In the genomic region with DNA sequence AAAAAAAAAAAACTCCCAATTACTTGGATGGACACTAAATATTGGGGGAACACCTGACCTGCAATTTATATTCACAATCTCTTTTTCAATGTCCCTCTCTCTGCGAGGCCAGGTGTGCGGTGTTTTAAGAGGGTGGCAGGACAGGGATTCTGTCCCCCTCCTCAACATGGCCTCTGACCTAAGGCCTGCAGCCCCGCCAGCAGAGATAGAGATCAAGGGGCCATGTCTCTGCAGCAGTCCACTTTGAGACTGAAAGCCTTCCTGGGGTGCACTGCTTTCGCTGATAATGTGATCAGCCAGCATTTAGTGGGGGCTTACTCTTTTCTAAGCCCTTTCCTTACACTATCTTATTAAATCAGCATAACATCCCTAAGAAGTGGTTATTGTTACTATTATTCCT, we compare ENCODE assay signal across 16 cellular contexts.
DNase-seq lines count a peak whose midpoint lies in the region; ATAC-seq and TF ChIP-seq lines count a peak whose summit lies in the region.
"Had no signal": no experiment of that assay in that cellular context is flagged by ENCODE, and none has a peak within 500 bp of the region (broad histone marks: within the 10 kb centered on the region; RNA-seq: fewer than 3 reads in every experiment).

No MANE protein-coding gene starts in this region.

- H3K27me3 Mint-ChIP-seq in WTC11 (ENCODE audit: low read depth) (peaks cover 8% of the 10 kb centered on the region), T-cell (peaks cover 1 to 5% of the 10 kb centered on the region in 2 donors)
- H3K27me3 Mint-ChIP-seq: CD4-positive, alpha-beta T cell had no signal

- H3K9me3 ChIP-seq in BLaER1, result no peaks in the 10 kb centered on the region
- H3K9me3 ChIP-seq in hepatocyte (ENCODE audit: low read depth), result no peaks in the 10 kb centered on the region
- H3K9me3 ChIP-seq in neuronal stem cell (replicated peaks in 1 of 2; ENCODE audit: control insufficient read depth in 2 of 2, insufficient read depth in 1 of 2, low read depth in 1 of 2, low read length in 2 of 2), result no peaks in the 10 kb centered on the region
- H3K9me3 ChIP-seq: SK-N-SH had no signal

- no peak overlapping the region for H3K27ac Mint-ChIP-seq in WTC11
- H3K27ac Mint-ChIP-seq in T-cell, result no peak overlapping the region
- H3K27ac Mint-ChIP-seq: CD4-positive, alpha-beta T cell had no signal

- no peaks in the 10 kb centered on the region for H3K36me3 ChIP-seq in BLaER1
- no peaks in the 10 kb centered on the region for H3K36me3 ChIP-seq in hepatocyte (replicated peaks; ENCODE audit: insufficient read depth, low read depth)
- no peaks in the 10 kb centered on the region for H3K36me3 ChIP-seq in neuronal stem cell (replicated peaks in 1 of 2; ENCODE audit: control insufficient read depth in 2 of 2, insufficient read depth in 2 of 2, low read length in 2 of 2)

- H3K4me1 Mint-ChIP-seq in WTC11 (peaks cover 27% of the 10 kb centered on the region), T-cell (no peaks in the 10 kb centered on the region)

- H3K4me1 ChIP-seq in BLaER1 (peaks cover 18% of the 10 kb centered on the region), hepatocyte (ENCODE audit: insufficient read depth) (no peaks in the 10 kb centered on the region), neuronal stem cell (ENCODE audit: control insufficient read depth in 2 of 2, insufficient read depth in 1 of 2, low read depth in 1 of 2, low read length in 2 of 2) (peaks cover 0 to 25% of the 10 kb centered on the region in 2 donors)

- no peak overlapping the region for H4K8ac ChIP-seq in neuronal stem cell (ENCODE audit: low read depth, low read length)

- no peaks in the 10 kb centered on the region for H3K9me3 Mint-ChIP-seq in WTC11
- peaks cover 0 to 20% (median 7%) of the 10 kb centered on the region in 3 donors for H3K9me3 Mint-ChIP-seq in T-cell
- H3K9me3 Mint-ChIP-seq: CD4-positive, alpha-beta T cell had no signal

- no peaks in the 10 kb centered on the region for H4K20me1 ChIP-seq in BLaER1
- H4K20me1 ChIP-seq in hepatocyte (ENCODE audit: insufficient read depth, poor library complexity, severe bottlenecking), result no peaks in the 10 kb centered on the region

- H3K4me2 ChIP-seq in BLaER1 (peak overlapping the region; percentile 47), hepatocyte (peak overlapping the region; percentile 67), neuronal stem cell (ENCODE audit: insufficient read depth, low read length, poor library complexity, severe bottlenecking) (no peak overlapping the region)
- H3K4me2 ChIP-seq: SK-N-SH had no signal

- no peak overlapping the region for H3K23ac ChIP-seq in neuronal stem cell (ENCODE audit: low read depth, low read length, poor library complexity)

- peak overlapping the region; percentile 7 for H3K18ac ChIP-seq in neuronal stem cell (ENCODE audit: low read length)

- no peak overlapping the region for H3K4me3 ChIP-seq in BLaER1
- no peak overlapping the region for H3K4me3 ChIP-seq in hepatocyte
- H3K4me3 ChIP-seq in neuronal stem cell (ENCODE audit: low read length in 2 of 2), result no peak overlapping the region
- H3K4me3 ChIP-seq: K562 had no signal

- H3K79me2 ChIP-seq in hepatocyte, result no peaks in the 10 kb centered on the region

- POLR2A ChIA-PET in WTC11 (lab: Charles Lee), result no interaction called here
- POLR2A ChIA-PET in T-cell (lab: Charles Lee), result no interaction called here

- H3K27me3 ChIP-seq in BLaER1 (no peaks in the 10 kb centered on the region), hepatocyte (no peaks in the 10 kb centered on the region), neuronal stem cell (ENCODE audit: control insufficient read depth in 3 of 3, insufficient read depth in 3 of 3, low read depth in 1 of 3, low read length in 3 of 3) (peaks cover 0 to 32% (median 0%) of the 10 kb centered on the region in 3 experiments)

- no peak overlapping the region for H2BK15ac ChIP-seq in neuronal stem cell (ENCODE audit: low read length)

- no peak overlapping the region for H2AFZ ChIP-seq in hepatocyte
- H2AFZ ChIP-seq in neuronal stem cell (ENCODE audit: low read length), result no peak overlapping the region

- intact Hi-C loops in left ventricle myocardium superior (cut with micrococcal nuclease), result no loop called here

- H3K9ac ChIP-seq in BLaER1 (no peak overlapping the region), neuronal stem cell (ENCODE audit: low read depth, low read length, poor library complexity) (no peak overlapping the region)
- H3K9ac ChIP-seq: SK-N-SH had no signal

- H2AK5ac ChIP-seq in neuronal stem cell (ENCODE audit: low read depth, low read length), result no peak overlapping the region

- ATAC-seq in WTC11, result no peak; the same call in 1 of the 2 replicates
- ATAC-seq in T-cell (replicated peaks in 1 of 4), result no peak
- no peak for ATAC-seq in left ventricle myocardium superior
- ATAC-seq: HCT116, K562, PC-3 had no signal

- no peaks in the 10 kb centered on the region for H3K9me2 ChIP-seq in hepatocyte (replicated peaks; ENCODE audit: insufficient read depth)
- H3K9me2 ChIP-seq: SK-N-SH had no signal

- TF ChIP-seq CTCF in WTC11 (IDR thresholded peaks at IDR 0.05), result no peak
- no peak for TF ChIP-seq CTCF in hepatocyte (IDR thresholded peaks at IDR 0.05; ENCODE audit: poor library complexity)

- 74% methylated on average over 4 of the region's 4 CpGs for WGBS in hepatocyte (ENCODE audit: low lambda C conversion rate, missing lambda C conversion rate)
- WGBS in neuronal stem cell (ENCODE audit: extremely low coverage in 2 of 2, insufficient read length in 2 of 2, insufficient replicate concordance in 1 of 2), 2 donors, result no CpG with 5 or more reads among the region's 4 CpGs

- no peak overlapping the region for H3K27ac ChIP-seq in BLaER1
- peak overlapping the region; percentile 14 for H3K27ac ChIP-seq in hepatocyte
- H3K27ac ChIP-seq in neuronal stem cell (replicated peaks; ENCODE audit: low read length), result no peak overlapping the region

- no peak overlapping the region for H2BK5ac ChIP-seq in neuronal stem cell (ENCODE audit: low read length)

- H3K14ac ChIP-seq in neuronal stem cell (ENCODE audit: low read length), result no peak overlapping the region

- no peak overlapping the region for H4K91ac ChIP-seq in neuronal stem cell (ENCODE audit: low read depth, low read length, poor library complexity)

- DNase-seq in WTC11 (ENCODE audit: low spot score), result no peak
- DNase-seq in hepatocyte (ENCODE audit: low spot score), result no peak
- no peak for DNase-seq in neuronal stem cell (ENCODE audit: low spot score)
- DNase-seq in T-cell, result no peak
- no peak for DNase-seq in left ventricle myocardium superior
- DNase-seq in glomerular visceral epithelial cell (ENCODE audit: extremely low spot score), result no peak
- DNase-seq: CD4-positive, alpha-beta T cell; Kasumi-1; NCI-H1930; NCI-H2107; NK-92 treated with Interleukin-12 subunit alpha and Interleukin-12 subunit beta, amount 100 ng/mL, for 24 hours; PC-3 had no signal

- no peaks in the 10 kb centered on the region for H3K36me3 Mint-ChIP-seq in WTC11
- H3K36me3 Mint-ChIP-seq in T-cell, result no peaks in the 10 kb centered on the region

- no peak overlapping the region for H2BK120ac ChIP-seq in neuronal stem cell (ENCODE audit: low read depth, low read length)

- peak overlapping the region; percentile 24; the same call in 1 of the 2 replicates for H3K4me3 Mint-ChIP-seq in WTC11
- no peak overlapping the region for H3K4me3 Mint-ChIP-seq in T-cell
- H3K4me3 Mint-ChIP-seq: CD4-positive, alpha-beta T cell had no signal

- H3K79me1 ChIP-seq in neuronal stem cell (ENCODE audit: low read depth, low read length), result no peaks in the 10 kb centered on the region

- CTCF ChIA-PET in WTC11 (lab: Charles Lee), result interaction anchor here (1.0 to 2.4 kb wide), 4 partner anchors 13 to 788 kb away, joined by 3 to 38 read pairs (median 19); no protein-coding TSS in a partner anchor
- CTCF ChIA-PET in T-cell (lab: Charles Lee), result no interaction called here

- H3K4ac ChIP-seq in neuronal stem cell (ENCODE audit: low read length), result no peak overlapping the region

- no peak overlapping the region for H2BK12ac ChIP-seq in neuronal stem cell (ENCODE audit: low read length)

TF ChIP-seq in WTC11, 78 proteins besides CTCF, POLR2A, EP300 and RAD21:
- TF ChIP-seq, protein P1, sequence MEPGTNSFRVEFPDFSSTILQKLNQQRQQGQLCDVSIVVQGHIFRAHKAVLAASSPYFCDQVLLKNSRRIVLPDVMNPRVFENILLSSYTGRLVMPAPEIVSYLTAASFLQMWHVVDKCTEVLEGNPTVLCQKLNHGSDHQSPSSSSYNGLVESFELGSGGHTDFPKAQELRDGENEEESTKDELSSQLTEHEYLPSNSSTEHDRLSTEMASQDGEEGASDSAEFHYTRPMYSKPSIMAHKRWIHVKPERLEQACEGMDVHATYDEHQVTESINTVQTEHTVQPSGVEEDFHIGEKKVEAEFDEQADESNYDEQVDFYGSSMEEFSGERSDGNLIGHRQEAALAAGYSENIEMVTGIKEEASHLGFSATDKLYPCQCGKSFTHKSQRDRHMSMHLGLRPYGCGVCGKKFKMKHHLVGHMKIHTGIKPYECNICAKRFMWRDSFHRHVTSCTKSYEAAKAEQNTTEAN (CRISPR knock-in tag; IDR thresholded peaks at IDR 0.05), result no peak
- no peak for TF ChIP-seq ZNF219 (CRISPR knock-in tag; IDR thresholded peaks at IDR 0.05; ENCODE audit: borderline replicate concordance)
TF ChIP-seq in WTC11: peak in this region for 0.
